22 cellular contexts compared by ENCODE assay signal in genomic region chr2:132798334-132798733, GRCh38.
"Had no signal": no experiment of that assay in that cellular context is flagged by ENCODE, and none has a peak within 500 bp of the region (broad histone marks: within the 10 kb centered on the region; RNA-seq: fewer than 3 reads in every experiment).

No MANE protein-coding gene starts in this region.

- H3K27ac Mint-ChIP-seq: dendritic cell treated with granulocyte-macrophage colony-stimulating factor and Interleukin-4, amounts not matched to agents 40 ng/mL and 50 ng/mL, for 4 days; effector memory CD8-positive, alpha-beta T cell; endodermal cell; immature natural killer cell; mesothelial cell of epicardium; naive B cell had no signal

- H3K9me3 Mint-ChIP-seq: dendritic cell treated with granulocyte-macrophage colony-stimulating factor and Interleukin-4, amounts not matched to agents 40 ng/mL and 50 ng/mL, for 4 days; endodermal cell; mesothelial cell of epicardium had no signal

- H3K4me3 Mint-ChIP-seq: dendritic cell treated with granulocyte-macrophage colony-stimulating factor and Interleukin-4, amounts not matched to agents 40 ng/mL and 50 ng/mL, for 4 days; effector memory CD8-positive, alpha-beta T cell; endodermal cell; immature natural killer cell; mesothelial cell of epicardium had no signal

- DNase-seq: colonic mucosa; cortex of kidney; effector CD8-positive, alpha-beta T cell; effector memory CD8-positive, alpha-beta T cell; endodermal cell; erythroblast; esophagus squamous epithelium; heart left ventricle; hypothalamus; immature natural killer cell; islet precursor cell; kidney; left cardiac atrium; left lung; left ventricle myocardium superior; lower lobe of right lung; mucosa of descending colon; naive B cell had no signal

- ATAC-seq: effector memory CD8-positive, alpha-beta T cell; esophagus mucosa; gastroesophageal sphincter; heart left ventricle; left lung; left ventricle myocardium superior; mucosa of descending colon had no signal

- H3K27me3 Mint-ChIP-seq: dendritic cell treated with granulocyte-macrophage colony-stimulating factor and Interleukin-4, amounts not matched to agents 40 ng/mL and 50 ng/mL, for 4 days; effector memory CD8-positive, alpha-beta T cell; naive B cell had no signal

- H3K4me1 Mint-ChIP-seq: endodermal cell, immature natural killer cell, mesothelial cell of epicardium, naive B cell had no signal

- H3K36me3 Mint-ChIP-seq: immature natural killer cell, mesothelial cell of epicardium, naive B cell had no signal
